ENCODE assay signal across 8 cellular contexts in the genomic region with DNA sequence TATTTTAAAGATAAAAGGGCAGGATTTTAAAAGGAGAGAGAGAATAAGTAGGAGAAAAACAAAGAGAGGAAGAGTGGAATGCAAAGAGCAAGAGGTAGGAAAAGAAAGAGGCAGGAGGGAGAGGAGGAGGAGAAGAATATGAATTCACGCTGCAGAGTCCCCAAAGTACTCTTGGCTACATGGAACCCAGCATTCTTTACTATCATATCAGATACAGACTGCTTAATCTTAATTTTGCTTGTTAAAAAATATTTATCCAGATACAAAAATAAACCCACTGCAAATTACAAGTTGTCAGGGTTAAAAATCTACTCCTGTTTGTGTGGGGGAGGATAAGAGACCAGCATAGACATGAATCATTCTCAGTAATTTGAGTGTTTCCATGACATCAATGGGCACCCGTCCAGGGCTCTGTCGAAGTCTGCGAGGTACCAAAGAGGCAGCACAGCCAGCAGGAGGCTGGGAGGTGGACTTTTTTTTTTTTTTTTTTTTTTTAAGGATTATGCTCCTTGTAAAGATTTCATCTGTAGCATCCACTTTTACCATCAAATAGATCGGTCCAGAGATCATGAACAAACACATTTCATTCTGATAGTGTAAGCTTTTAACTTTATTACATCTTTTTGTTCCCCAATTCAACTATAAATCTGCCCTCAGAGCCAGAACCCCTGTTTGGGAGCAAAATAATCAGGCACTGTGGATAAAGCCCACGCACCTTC.
DNase-seq lines count a peak whose midpoint lies in the region; ATAC-seq and TF ChIP-seq lines count a peak whose summit lies in the region.

No MANE protein-coding gene starts in this region.

- H3K36me3 ChIP-seq in thyroid gland = no peaks in the 10 kb centered on the region

- no peak for ATAC-seq in HG03097 (IDR thresholded peaks at IDR 0.05; ENCODE audit: low FRiP score, unreplicated experiment)
- ATAC-seq in GM18909 (IDR thresholded peaks at IDR 0.05; ENCODE audit: poor library complexity, unreplicated experiment) = no peak

- POLR2A ChIA-PET in activated CD4-positive, alpha-beta memory T cell treated with anti-CD3 and anti-CD28 coated beads, Interleukin-2, amount 10 ng/mL, durations not matched to agents 7 days and 5 days (lab: Charles Lee) = no interaction called here

- H3K27me3 Mint-ChIP-seq in HFFc6 (ENCODE audit: insufficient read depth) = no peaks in the 10 kb centered on the region
- H3K27me3 Mint-ChIP-seq in activated CD4-positive, alpha-beta memory T cell treated with anti-CD3 and anti-CD28 coated beads, Interleukin-2, amount 10 ng/mL, durations not matched to agents 7 days and 5 days = no peaks in the 10 kb centered on the region

- H3K9me3 ChIP-seq in thyroid gland = no peaks in the 10 kb centered on the region

- CTCF ChIA-PET in activated CD4-positive, alpha-beta memory T cell treated with anti-CD3 and anti-CD28 coated beads, Interleukin-2, amount 10 ng/mL, durations not matched to agents 7 days and 5 days (lab: Charles Lee) = interaction anchor here (1.0 kb wide), 1 partner anchor 10 kb away, joined by 4 read pairs; no protein-coding TSS in a partner anchor

- H3K27ac ChIP-seq in caudate nucleus (ENCODE audit: low read depth, low read length) (peak overlapping the region; percentile 93), thyroid gland (peak overlapping the region in 2 of 3 donors; percentile 54 to 64)

- TF ChIP-seq CTCF in HFFc6 (IDR thresholded peaks at IDR 0.05) (peak; percentile 41), thyroid gland (IDR thresholded peaks at IDR 0.05) (no peak)

- no peaks in the 10 kb centered on the region for H3K9me3 Mint-ChIP-seq in HFFc6
- H3K9me3 Mint-ChIP-seq in activated CD4-positive, alpha-beta memory T cell treated with anti-CD3 and anti-CD28 coated beads, Interleukin-2, amount 10 ng/mL, durations not matched to agents 7 days and 5 days = no peaks in the 10 kb centered on the region

- no peaks in the 10 kb centered on the region for H3K36me3 Mint-ChIP-seq in HFFc6 (ENCODE audit: low read depth)
- H3K36me3 Mint-ChIP-seq in activated CD4-positive, alpha-beta memory T cell treated with anti-CD3 and anti-CD28 coated beads, Interleukin-2, amount 10 ng/mL, durations not matched to agents 7 days and 5 days (ENCODE audit: low read depth) = no peaks in the 10 kb centered on the region

- H3K4me1 Mint-ChIP-seq in HFFc6 (ENCODE audit: low read depth) = peaks cover 67% of the 10 kb centered on the region
- no peaks in the 10 kb centered on the region for H3K4me1 Mint-ChIP-seq in activated CD4-positive, alpha-beta memory T cell treated with anti-CD3 and anti-CD28 coated beads, Interleukin-2, amount 10 ng/mL, durations not matched to agents 7 days and 5 days

- no peak for TF ChIP-seq POLR2A in thyroid gland (IDR thresholded peaks at IDR 0.05)

- H3K4me3 ChIP-seq in thyroid gland (replicated peaks in 1 of 3) = no peak overlapping the region

- WGBS in thyroid gland, 2 donors = 43 to 54% methylated on average over 6 of the region's 6 CpGs

- peaks cover 8 to 9% of the 10 kb centered on the region in 2 donors for H3K4me1 ChIP-seq in thyroid gland

- H3K27ac Mint-ChIP-seq in HFFc6 = peak overlapping the region; percentile 86
- no peak overlapping the region for H3K27ac Mint-ChIP-seq in activated CD4-positive, alpha-beta memory T cell treated with anti-CD3 and anti-CD28 coated beads, Interleukin-2, amount 10 ng/mL, durations not matched to agents 7 days and 5 days

- H3K4me3 Mint-ChIP-seq in HFFc6 = peak overlapping the region; percentile 78
- no peak overlapping the region for H3K4me3 Mint-ChIP-seq in activated CD4-positive, alpha-beta memory T cell treated with anti-CD3 and anti-CD28 coated beads, Interleukin-2, amount 10 ng/mL, durations not matched to agents 7 days and 5 days

- intact Hi-C loops in thyroid gland (cut with DNase I) = loop anchor here (10.0 kb wide), 1 partner anchor 171 kb away; no protein-coding TSS in a partner anchor

- no peaks in the 10 kb centered on the region for H3K27me3 ChIP-seq in thyroid gland

- peak; percentile 94 for DNase-seq in HFFc6
- peak; percentile 26 for DNase-seq in NCI-H510A (lab: John Stamatoyannopoulos, UW)
- DNase-seq in caudate nucleus (lab: John Stamatoyannopoulos, UW) = peak in 48 of 61 donors; percentile 18 to 90 (median 58)
- DNase-seq in left kidney (ENCODE audit: low read depth, low spot score) = peak; percentile 88
- DNase-seq in thyroid gland = peak; percentile 64 to 69
- no peak for DNase-seq in activated CD4-positive, alpha-beta memory T cell treated with anti-CD3 and anti-CD28 coated beads, Interleukin-2, amount 10 ng/mL, durations not matched to agents 7 days and 5 days
